ENCODE assay signal across 29 cellular contexts in genomic region chr1:54845772-54846171, GRCh38. TPM values are rescaled to one million over a fixed set of nuclear protein-coding genes. Genes with fewer than 3 reads are reported as not detected.
DNase-seq lines count a peak whose midpoint lies in the region; ATAC-seq, FAIRE-seq and TF ChIP-seq lines count a peak whose summit lies in the region.
"Had no signal": no experiment of that assay in that cellular context is flagged by ENCODE, and none has a peak within 500 bp of the region (broad histone marks: within the 10 kb centered on the region; RNA-seq: fewer than 3 reads in every experiment).

No MANE protein-coding gene starts in this region.

- FAIRE-seq in HepG2 (lab: Jason Lieb, UNC) = no peak
- FAIRE-seq: GM12891 had no signal

- POLR2A ChIA-PET in HepG2 (lab: Yijun Ruan, JAX) = interaction anchor here (5.5 to 6.6 kb wide), 3 partner anchors 21 to 42 kb away, joined by 21 to 52 read pairs (median 36); partner anchors contain the start of gene DHCR24

- CTCF ChIA-PET in HepG2 (lab: Yijun Ruan, JAX; ENCODE audit: low intra/inter-chr PET ratio, low total read pairs) = no interaction called here
- CTCF ChIA-PET in activated naive CD4-positive, alpha-beta T cell treated with anti-CD3 and anti-CD28 coated beads, Interleukin-2, amount 10 ng/mL, durations not matched to agents 7 days and 5 days (lab: Charles Lee) = no interaction called here

- intact Hi-C loops in HepG2 (cut with micrococcal nuclease; ENCODE audit: unreplicated experiment) (loop anchor here (5.0 kb wide), 1 partner anchor 42 kb away; the partner anchor contains the start of gene DHCR24), stomach (cut with DNase I; ENCODE audit: low total_unique reads) (no loop called here)

- H3K27ac ChIP-seq in HepG2 (ENCODE audit: extremely low read length, insufficient read depth, low read length) (no peak overlapping the region), stomach (no peak overlapping the region)
- H3K27ac ChIP-seq: SJSA1 had no signal

- no peaks in the 10 kb centered on the region for H3K79me2 ChIP-seq in HepG2 (ENCODE audit: insufficient read depth, low read length)

- TF ChIP-seq EP300 in HepG2 (IDR thresholded peaks at IDR 0.05; ENCODE audit: low read depth in 2 of 2, low read length in 2 of 2) (no peak), HepG2 (CRISPR knock-in tag; IDR thresholded peaks at IDR 0.05; ENCODE audit: borderline replicate concordance) (no peak), stomach (IDR thresholded peaks at IDR 0.05) (no peak)

- peaks cover 16% of the 10 kb centered on the region for H4K20me1 ChIP-seq in HepG2 (ENCODE audit: insufficient read depth, low read length)

- DNase-seq in D341Med (ENCODE audit: low spot score) (peak; percentile 3), HepG2 (ENCODE audit: low spot score) (no peak), stomach (peak; percentile 11)
- DNase-seq in activated CD8-positive, alpha-beta memory T cell treated with anti-CD3 and anti-CD28 coated beads, Interleukin-2, amount 50 U/mL, for 48 hours = peak; percentile 40
- no peak for DNase-seq in stimulated activated CD4-positive, alpha-beta T cell treated with anti-CD3 and anti-CD28 coated beads, Interleukin-2, amount 100 ng/mL, for 24 hours
- no peak for DNase-seq in activated naive CD4-positive, alpha-beta T cell treated with anti-CD3 and anti-CD28 coated beads, Interleukin-2, amount 10 ng/mL, durations not matched to agents 7 days and 5 days
- DNase-seq: 8988T; ACHN; BE2C; CD8-positive, alpha-beta memory T cell; DMS79 treated with DMSO at 0.1 percent for 48 hours; GF-D8; Karpas-422; NCI-H1092 treated with DMSO at 0.1 percent for 48 hours; NCI-H1436; NCI-H187; NCI-H2081 treated with DMSO at 0.1 percent for 48 hours; NCI-H2171 treated with DMSO at 0.1 percent for 48 hours; NCI-H345; NCI-H510A treated with DMSO at 0.1 percent for 48 hours; NCI-H774; Right ventricle myocardium superior had no signal

- TF ChIP-seq CTCF in HepG2 (CRISPR knock-in tag; IDR thresholded peaks at IDR 0.05) (no peak), stomach (IDR thresholded peaks at IDR 0.05) (no peak)

- H3K9ac ChIP-seq in HepG2 (ENCODE audit: insufficient read depth, low read depth, low read length) = no peak overlapping the region

- H3K9me3 ChIP-seq in HepG2 (ENCODE audit: low read length) = no peaks in the 10 kb centered on the region
- no peaks in the 10 kb centered on the region for H3K9me3 ChIP-seq in stomach
- H3K9me3 ChIP-seq: BE2C, SJSA1 had no signal

- peaks cover 13 to 17% of the 10 kb centered on the region in 2 experiments for H3K36me3 ChIP-seq in HepG2 (replicated peaks in 1 of 2; ENCODE audit: control insufficient read depth in 1 of 2, insufficient read depth in 2 of 2, low read length in 2 of 2)
- H3K36me3 ChIP-seq in stomach = peaks cover 3 to 27% (median 26%) of the 10 kb centered on the region in 4 donors

- no peak overlapping the region for H3K4me3 Mint-ChIP-seq in activated naive CD4-positive, alpha-beta T cell treated with anti-CD3 and anti-CD28 coated beads, Interleukin-2, amount 10 ng/mL, durations not matched to agents 7 days and 5 days
- H3K4me3 Mint-ChIP-seq: CD14-positive monocyte; CD8-positive, alpha-beta memory T cell had no signal

- H3K4me1 Mint-ChIP-seq in activated naive CD4-positive, alpha-beta T cell treated with anti-CD3 and anti-CD28 coated beads, Interleukin-2, amount 10 ng/mL, durations not matched to agents 7 days and 5 days = no peaks in the 10 kb centered on the region
- H3K4me1 Mint-ChIP-seq: CD8-positive, alpha-beta memory T cell had no signal

- H3K27ac Mint-ChIP-seq in activated naive CD4-positive, alpha-beta T cell treated with anti-CD3 and anti-CD28 coated beads, Interleukin-2, amount 10 ng/mL, durations not matched to agents 7 days and 5 days = no peak overlapping the region
- H3K27ac Mint-ChIP-seq: CD14-positive monocyte had no signal

- ATAC-seq in HepG2 (peak; percentile 16), GM18870 (IDR thresholded peaks at IDR 0.05; ENCODE audit: unreplicated experiment) (no peak), HG03039 (IDR thresholded peaks at IDR 0.05; ENCODE audit: unreplicated experiment) (no peak)
- ATAC-seq: HCT116 had no signal

- H3K4me3 ChIP-seq in HepG2 (replicated peaks in 1 of 3; ENCODE audit: insufficient read depth in 1 of 3, low read depth in 2 of 3, low read length in 3 of 3) (no peak overlapping the region), stomach (no peak overlapping the region)
- H3K4me3 ChIP-seq: SJSA1 had no signal

- H3K27me3 ChIP-seq in HepG2 (ENCODE audit: control insufficient read depth in 1 of 2, insufficient read depth in 2 of 2, low read length in 2 of 2) = no peaks in the 10 kb centered on the region
- no peaks in the 10 kb centered on the region for H3K27me3 ChIP-seq in stomach
- H3K27me3 ChIP-seq: BE2C, SJSA1 had no signal

- H3K27me3 Mint-ChIP-seq in activated naive CD4-positive, alpha-beta T cell treated with anti-CD3 and anti-CD28 coated beads, Interleukin-2, amount 10 ng/mL, durations not matched to agents 7 days and 5 days = no peaks in the 10 kb centered on the region
- H3K27me3 Mint-ChIP-seq: CD8-positive, alpha-beta memory T cell had no signal

- peaks cover 7% of the 10 kb centered on the region; the same call in 1 of the 2 replicates for H3K4me1 ChIP-seq in HepG2 (ENCODE audit: insufficient read depth, low read length)
- H3K4me1 ChIP-seq in stomach = peaks cover 0 to 13% (median 0%) of the 10 kb centered on the region in 4 donors
- H3K4me1 ChIP-seq: BE2C had no signal

- peaks cover 12% of the 10 kb centered on the region for H3K36me3 Mint-ChIP-seq in activated naive CD4-positive, alpha-beta T cell treated with anti-CD3 and anti-CD28 coated beads, Interleukin-2, amount 10 ng/mL, durations not matched to agents 7 days and 5 days

- no peaks in the 10 kb centered on the region for H3K9me3 Mint-ChIP-seq in activated naive CD4-positive, alpha-beta T cell treated with anti-CD3 and anti-CD28 coated beads, Interleukin-2, amount 10 ng/mL, durations not matched to agents 7 days and 5 days
- H3K9me3 Mint-ChIP-seq: CD8-positive, alpha-beta memory T cell had no signal

- in situ Hi-C loops in HepG2 (cut with HindIII; ENCODE audit: extremely low pct_ligation_motif_present, low pct_unique_long_range_greater_than_20kb) = no loop called here

- no peak overlapping the region for H2AFZ ChIP-seq in HepG2 (ENCODE audit: low read length)

- TF ChIP-seq POLR2A in HepG2 (IDR thresholded peaks at IDR 0.05; ENCODE audit: insufficient read depth in 1 of 2, low read depth in 2 of 2, low read length in 2 of 2) = peak in 1 of 2 experiments; percentile 32; a peak in 1 of 4 replicates
- no peak for TF ChIP-seq POLR2A in stomach (IDR thresholded peaks at IDR 0.05)

- BruUV-seq in HepG2 (replicated peaks; lab: Mats Ljungman, UMichigan) = no TSS peak

- WGBS in HepG2 (ENCODE audit: low lambda C conversion rate) = 74% methylated on average over 4 of the region's 5 CpGs
- 78 to 91% (median 82%) methylated on average over 5 of the region's 5 CpGs for WGBS in stomach, 5 donors

- no peak for TF ChIP-seq RAD21 in HepG2 (CRISPR knock-in tag; IDR thresholded peaks at IDR 0.05)

- H3K4me2 ChIP-seq in HepG2 (ENCODE audit: low read depth, low read length) = no peak overlapping the region

RNA-seq across cellular contexts. Expression of gene DHCR24, which starts 41.2 kb away (rescaled TPM):
- total RNA-seq in HepG2 (2016; rRNA removed; fragmentation: Illumina TruSeq; extraction: Trizol) = 250 and 448 TPM in 2 replicates
- 49.9 and 51.0 TPM in 2 replicates for total RNA-seq in HepG2 (2016; cell fraction: cytosol; rRNA removed; fragmentation: Illumina TruSeq; extraction: Trizol; ENCODE audit: low read depth)
- 228 and 439 TPM in 2 replicates for total RNA-seq in HepG2 (2016; cell fraction: insoluble cytoplasmic fraction; rRNA removed; fragmentation: Illumina TruSeq; extraction: Trizol)
- 153 and 157 TPM in 2 replicates for total RNA-seq in HepG2 (2016; cell fraction: membrane; rRNA removed; fragmentation: Illumina TruSeq; extraction: Trizol)
- 410 and 468 TPM in 2 replicates for total RNA-seq in HepG2 (2016; cell fraction: nucleus; rRNA removed; fragmentation: Illumina TruSeq; extraction: Trizol)
- 374 and 484 TPM in 2 replicates for polyA plus RNA-seq in HepG2 (2011; rRNA removed)
- 348 and 453 TPM in 2 replicates for polyA plus RNA-seq in HepG2 (2011; cell fraction: cytosol; rRNA removed)
- 376 and 486 TPM in 2 replicates for polyA plus RNA-seq in HepG2 (2011; cell fraction: nucleus; rRNA removed)
- polyA plus RNA-seq in HepG2 (2012) = 453 and 672 TPM in 2 replicates
- polyA plus RNA-seq in HepG2 (2016; cell fraction: cytosol; fragmentation: Illumina TruSeq; extraction: Trizol; ENCODE audit: low read depth) = 36.9 and 39.3 TPM in 2 replicates
- 202 and 215 TPM in 2 replicates for polyA plus RNA-seq in HepG2 (2016; cell fraction: insoluble cytoplasmic fraction; fragmentation: Illumina TruSeq; extraction: Trizol; ENCODE audit: low read depth)
- 86.7 and 89.8 TPM in 2 replicates for polyA plus RNA-seq in HepG2 (2016; cell fraction: membrane; fragmentation: Illumina TruSeq; extraction: Trizol; ENCODE audit: low read depth)
- 516 and 527 TPM in 2 replicates for polyA plus RNA-seq in HepG2 (2016; cell fraction: nucleus; fragmentation: Illumina TruSeq; extraction: Trizol; ENCODE audit: insufficient read depth, low read depth)
- 777 and 2,246 TPM in 2 replicates for polyA minus RNA-seq in HepG2 (2011; rRNA and poly(A)+ RNA removed; ENCODE audit: low replicate concordance)
- polyA minus RNA-seq in HepG2 (2011; cell fraction: cytosol; rRNA and poly(A)+ RNA removed) = 316 and 502 TPM in 2 replicates
- polyA minus RNA-seq in HepG2 (2011; cell fraction: nucleus; rRNA and poly(A)+ RNA removed) = 197 and 218 TPM in 2 replicates
- 100 to 1,000 TPM in 1 of 5 donors, 10 to 100 TPM in 4; 25.7 to 347 (median 67.9) TPM for total RNA-seq in stomach
- 10 to 100 TPM; 20.0 to 77.5 (median 70.1) TPM for polyA plus RNA-seq in stomach

RNA-seq across cellular contexts. Expression of gene TTC22, which starts 44.6 kb away (rescaled TPM):
- total RNA-seq in HepG2 (2016; rRNA removed; fragmentation: Illumina TruSeq; extraction: Trizol) = not detected in 2 replicates
- not detected in 2 replicates for total RNA-seq in HepG2 (2016; cell fraction: cytosol; rRNA removed; fragmentation: Illumina TruSeq; extraction: Trizol; ENCODE audit: low read depth)
- total RNA-seq in HepG2 (2016; cell fraction: insoluble cytoplasmic fraction; rRNA removed; fragmentation: Illumina TruSeq; extraction: Trizol) = not detected in 2 replicates
- total RNA-seq in HepG2 (2016; cell fraction: membrane; rRNA removed; fragmentation: Illumina TruSeq; extraction: Trizol) = not detected in 2 replicates
- total RNA-seq in HepG2 (2016; cell fraction: nucleus; rRNA removed; fragmentation: Illumina TruSeq; extraction: Trizol) = not detected in 2 replicates
- not detected in 2 replicates for polyA plus RNA-seq in HepG2 (2011; rRNA removed)
- polyA plus RNA-seq in HepG2 (2011; cell fraction: cytosol; rRNA removed) = not detected in 2 replicates
- not detected in 2 replicates for polyA plus RNA-seq in HepG2 (2011; cell fraction: nucleus; rRNA removed)
- polyA plus RNA-seq in HepG2 (2012) = not detected in 2 replicates
- polyA plus RNA-seq in HepG2 (2016; cell fraction: cytosol; fragmentation: Illumina TruSeq; extraction: Trizol; ENCODE audit: low read depth) = not detected in 2 replicates
- not detected in 2 replicates for polyA plus RNA-seq in HepG2 (2016; cell fraction: insoluble cytoplasmic fraction; fragmentation: Illumina TruSeq; extraction: Trizol; ENCODE audit: low read depth)
- not detected in 2 replicates for polyA plus RNA-seq in HepG2 (2016; cell fraction: membrane; fragmentation: Illumina TruSeq; extraction: Trizol; ENCODE audit: low read depth)
- not detected in 2 replicates for polyA plus RNA-seq in HepG2 (2016; cell fraction: nucleus; fragmentation: Illumina TruSeq; extraction: Trizol; ENCODE audit: insufficient read depth, low read depth)
- 0.05 TPM in 1 of 2 replicates, not detected in the other for polyA minus RNA-seq in HepG2 (2011; rRNA and poly(A)+ RNA removed; ENCODE audit: low replicate concordance)
- 1.1 TPM in 1 of 2 replicates, not detected in the other for polyA minus RNA-seq in HepG2 (2011; cell fraction: cytosol; rRNA and poly(A)+ RNA removed)
- polyA minus RNA-seq in HepG2 (2011; cell fraction: nucleus; rRNA and poly(A)+ RNA removed) = not detected in 2 replicates
- total RNA-seq in stomach = 10 to 100 TPM in 3 of 5 donors, 1 to 10 TPM in 2; 6.7 to 65.2 (median 27.4) TPM
- polyA plus RNA-seq in stomach = 10 to 100 TPM in 2 of 3 donors, 1 to 10 TPM in 1; 4.2 to 26.1 (median 17.2) TPM
- total RNA-seq: H4, Right ventricle myocardium superior, SJSA1 had no signal

Comparison
In these comparisons a context has a peak if more than half of its experiments do, and no peak if none do; other contexts are left out.
1. DNase-seq: peak in D341Med (single experiment), activated CD8-positive, alpha-beta memory T cell treated with anti-CD3 and anti-CD28 coated beads, Interleukin-2, amount 50 U/mL, for 48 hours (single experiment) and stomach (single experiment); none in HepG2 (single experiment), stimulated activated CD4-positive, alpha-beta T cell treated with anti-CD3 and anti-CD28 coated beads, Interleukin-2, amount 100 ng/mL, for 24 hours (0 of 2) and activated naive CD4-positive, alpha-beta T cell treated with anti-CD3 and anti-CD28 coated beads, Interleukin-2, amount 10 ng/mL, durations not matched to agents 7 days and 5 days (single experiment).
2. RNA of gene TTC22, which starts 44.6 kb away (total RNA-seq): 6.7 to 65.2 TPM in stomach; not detected in HepG2; every median in the first group is over 4 times any median in the second.